ENCODE assay signal across 8 cellular contexts in the genomic region with DNA sequence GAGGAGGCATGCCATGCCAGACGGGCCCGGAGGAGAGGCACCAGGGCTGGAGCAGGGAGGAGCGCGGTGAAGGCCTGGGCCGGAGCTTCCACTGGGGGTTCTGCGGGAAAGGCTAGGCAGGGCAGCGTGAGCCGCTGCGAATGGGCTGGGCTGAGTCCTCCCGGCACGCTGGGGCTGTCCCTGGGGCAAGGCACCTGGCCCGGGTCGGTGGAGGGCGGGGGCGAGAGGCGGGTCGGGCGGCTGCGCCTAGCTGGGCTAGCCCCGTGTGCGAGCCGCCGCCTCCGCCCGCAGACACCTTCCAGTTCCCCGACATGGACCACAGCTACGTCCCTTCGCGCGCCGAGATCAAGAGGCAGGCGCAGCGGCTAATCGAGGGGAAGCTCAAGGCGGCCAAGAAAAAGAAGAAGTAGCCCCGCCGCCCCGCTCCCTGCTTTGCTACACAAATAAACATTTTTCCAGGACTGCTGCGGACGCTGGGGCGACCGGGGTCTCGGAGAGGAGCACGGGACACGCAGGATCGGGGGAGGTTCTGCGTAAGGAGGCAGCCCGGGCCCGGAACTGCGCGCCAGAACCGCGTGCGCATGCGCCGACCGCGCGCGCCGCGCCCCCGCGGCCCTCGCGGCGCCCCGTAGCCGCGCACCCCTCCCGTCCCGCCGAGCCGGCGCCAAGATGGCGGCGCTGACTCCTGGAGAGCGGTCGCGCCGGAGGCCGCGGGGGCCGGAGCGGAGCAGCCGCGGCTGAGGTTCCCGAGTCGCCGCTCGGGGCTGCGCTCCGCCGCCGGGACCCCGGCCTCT. TPM values are rescaled to one million over a fixed set of nuclear protein-coding genes. Genes with fewer than 3 reads are reported as not detected.
DNase-seq lines count a peak whose midpoint lies in the region; ATAC-seq and FAIRE-seq lines count a peak whose summit lies in the region.

A gene with protein sequence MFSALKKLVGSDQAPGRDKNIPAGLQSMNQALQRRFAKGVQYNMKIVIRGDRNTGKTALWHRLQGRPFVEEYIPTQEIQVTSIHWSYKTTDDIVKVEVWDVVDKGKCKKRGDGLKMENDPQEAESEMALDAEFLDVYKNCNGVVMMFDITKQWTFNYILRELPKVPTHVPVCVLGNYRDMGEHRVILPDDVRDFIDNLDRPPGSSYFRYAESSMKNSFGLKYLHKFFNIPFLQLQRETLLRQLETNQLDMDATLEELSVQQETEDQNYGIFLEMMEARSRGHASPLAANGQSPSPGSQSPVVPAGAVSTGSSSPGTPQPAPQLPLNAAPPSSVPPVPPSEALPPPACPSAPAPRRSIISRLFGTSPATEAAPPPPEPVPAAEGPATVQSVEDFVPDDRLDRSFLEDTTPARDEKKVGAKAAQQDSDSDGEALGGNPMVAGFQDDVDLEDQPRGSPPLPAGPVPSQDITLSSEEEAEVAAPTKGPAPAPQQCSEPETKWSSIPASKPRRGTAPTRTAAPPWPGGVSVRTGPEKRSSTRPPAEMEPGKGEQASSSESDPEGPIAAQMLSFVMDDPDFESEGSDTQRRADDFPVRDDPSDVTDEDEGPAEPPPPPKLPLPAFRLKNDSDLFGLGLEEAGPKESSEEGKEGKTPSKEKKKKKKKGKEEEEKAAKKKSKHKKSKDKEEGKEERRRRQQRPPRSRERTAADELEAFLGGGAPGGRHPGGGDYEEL (plus strand): TSS at position 668 of the 794 bp plus-strand sequence. CDS start 249 bp downstream, outside the sequence.

- H3K36me3 Mint-ChIP-seq in natural killer cell treated with Interleukin-12 subunit alpha and Interleukin-12 subunit beta and Interleukin-15 and Interleukin-18, amount 100 ng/mL, for 72 hours, result no peaks in the 10 kb centered on the region

- peak; percentile 89 for DNase-seq in COLO668 (lab: John Stamatoyannopoulos, UW; ENCODE audit: unreplicated experiment)
- peak; percentile 79 for DNase-seq in HK-2 (ENCODE audit: unreplicated experiment)
- peak; percentile 61 for DNase-seq in RCC 7860 (ENCODE audit: low spot score)
- DNase-seq in activated T-helper 1 cell treated with anti-CD3 and anti-CD28 coated beads, Interleukin-2, amount 50 U/mL, for 16 hours (ENCODE audit: low read depth in 1 of 2, low spot score in 1 of 2), result peak; percentile 66 to 74
- DNase-seq in fibroblast of peridontal ligament (ENCODE audit: extremely low read depth), result peak; percentile 49
- peak; percentile 88 for DNase-seq in natural killer cell treated with Interleukin-12 subunit alpha and Interleukin-12 subunit beta and Interleukin-15 and Interleukin-18, amount 100 ng/mL, for 72 hours (ENCODE audit: low spot score)
- peak; percentile 86 for DNase-seq in stimulated activated naive CD8-positive, alpha-beta T cell treated with anti-CD3 and anti-CD28 coated beads, Interleukin-15, Interleukin-2, amounts not matched to agents 100 U/mL and 50 U/mL, for 24 hours

- FAIRE-seq in RCC 7860 (lab: Jason Lieb, UNC), result no peak

- peaks cover 13 to 19% of the 10 kb centered on the region in 2 donors for H3K4me1 Mint-ChIP-seq in natural killer cell treated with Interleukin-12 subunit alpha and Interleukin-12 subunit beta and Interleukin-15 and Interleukin-18, amount 100 ng/mL, for 72 hours (ENCODE audit: low read depth in 2 of 2)

- H3K27ac Mint-ChIP-seq in natural killer cell treated with Interleukin-12 subunit alpha and Interleukin-12 subunit beta and Interleukin-15 and Interleukin-18, amount 100 ng/mL, for 72 hours, result peak within 1 kb of the TSS; percentile 77 to 79

- H3K4me3 Mint-ChIP-seq in natural killer cell treated with Interleukin-12 subunit alpha and Interleukin-12 subunit beta and Interleukin-15 and Interleukin-18, amount 100 ng/mL, for 72 hours, result peak within 1 kb of the TSS; percentile 91

- peak; percentile 76 for ATAC-seq in GM19452 (IDR thresholded peaks at IDR 0.05; ENCODE audit: unreplicated experiment)
- peak; percentile 92 to 95 for ATAC-seq in natural killer cell treated with Interleukin-12 subunit alpha and Interleukin-12 subunit beta and Interleukin-15 and Interleukin-18, amount 100 ng/mL, for 72 hours
- ATAC-seq in stimulated activated naive CD8-positive, alpha-beta T cell treated with anti-CD3 and anti-CD28 coated beads, Interleukin-15, Interleukin-2, amounts not matched to agents 100 U/mL and 50 U/mL, for 24 hours, result peak; percentile 90

- no peaks in the 10 kb centered on the region for H3K9me3 Mint-ChIP-seq in natural killer cell treated with Interleukin-12 subunit alpha and Interleukin-12 subunit beta and Interleukin-15 and Interleukin-18, amount 100 ng/mL, for 72 hours

- no peaks in the 10 kb centered on the region for H3K27me3 Mint-ChIP-seq in natural killer cell treated with Interleukin-12 subunit alpha and Interleukin-12 subunit beta and Interleukin-15 and Interleukin-18, amount 100 ng/mL, for 72 hours

RNA-seq across cellular contexts. Expression of the gene that starts here (rescaled TPM):
- 100 to 1,000 TPM in 1 of 2 donors, 10 to 100 TPM in 1; 74.1 to 151 TPM for total RNA-seq in natural killer cell treated with Interleukin-12 subunit alpha and Interleukin-12 subunit beta and Interleukin-15 and Interleukin-18, amount 100 ng/mL, for 72 hours

Comparison
In these comparisons a context has a peak if more than half of its experiments do, and no peak if none do; other contexts are left out.
1. Peak in every context shown above with its lines: DNase-seq and ATAC-seq.